ENCODE assay signal across 1 cellular context in the genomic region with DNA sequence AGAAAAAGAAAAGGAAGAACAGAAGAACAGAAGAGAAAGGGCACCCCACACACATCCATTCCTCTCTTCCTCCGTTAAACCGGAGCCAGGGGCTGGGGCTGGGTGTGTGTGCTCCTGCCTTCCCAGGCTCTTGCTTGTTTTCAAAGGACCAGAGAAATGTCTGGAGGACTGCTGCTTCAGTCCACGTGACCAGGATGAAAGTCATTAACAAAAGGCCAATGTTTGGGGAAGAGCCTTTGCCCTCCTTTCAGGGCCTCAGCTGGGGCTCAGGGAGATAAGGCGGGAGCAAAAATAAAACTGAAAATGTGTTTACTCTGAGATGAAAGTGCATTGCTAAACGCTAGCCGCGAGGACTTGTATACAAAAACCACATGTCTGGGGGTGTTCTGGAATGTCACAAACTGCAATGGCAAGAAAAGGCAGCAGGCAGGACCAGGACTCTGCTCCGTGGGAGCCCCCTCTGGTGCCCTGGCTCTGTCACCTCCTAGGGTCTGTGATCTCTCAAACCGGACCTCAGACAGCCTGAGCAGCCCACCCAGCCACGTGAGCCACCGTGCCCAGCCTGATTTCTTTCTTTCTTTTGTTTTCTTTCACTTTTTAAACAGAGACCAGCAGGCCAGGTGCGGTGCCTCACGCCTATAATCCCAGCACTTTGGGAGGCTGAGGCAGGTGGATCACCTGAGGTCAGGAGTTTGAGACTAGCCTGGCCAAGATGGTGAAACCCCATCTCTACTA.
A peak's percentile ranks its signal among the peaks of the same experiment; 100 is the strongest.
TF ChIP-seq lines count a peak whose summit lies in the region.

No MANE protein-coding gene starts in this region.

TF ChIP-seq in IMR-90, 13 proteins besides CTCF, POLR2A, EP300 and RAD21:
- TF ChIP-seq, protein P1, sequence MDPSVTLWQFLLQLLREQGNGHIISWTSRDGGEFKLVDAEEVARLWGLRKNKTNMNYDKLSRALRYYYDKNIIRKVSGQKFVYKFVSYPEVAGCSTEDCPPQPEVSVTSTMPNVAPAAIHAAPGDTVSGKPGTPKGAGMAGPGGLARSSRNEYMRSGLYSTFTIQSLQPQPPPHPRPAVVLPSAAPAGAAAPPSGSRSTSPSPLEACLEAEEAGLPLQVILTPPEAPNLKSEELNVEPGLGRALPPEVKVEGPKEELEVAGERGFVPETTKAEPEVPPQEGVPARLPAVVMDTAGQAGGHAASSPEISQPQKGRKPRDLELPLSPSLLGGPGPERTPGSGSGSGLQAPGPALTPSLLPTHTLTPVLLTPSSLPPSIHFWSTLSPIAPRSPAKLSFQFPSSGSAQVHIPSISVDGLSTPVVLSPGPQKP (IDR thresholded peaks at IDR 0.05; ENCODE audit: borderline replicate concordance, low read depth, low read length): no peak
- TF ChIP-seq CHD1 (IDR thresholded peaks at IDR 0.05; ENCODE audit: low read depth, low read length) (no peak), MXI1 (IDR thresholded peaks at IDR 0.05; ENCODE audit: borderline replicate concordance, low read depth, low read length) (peak; percentile 84), BHLHE40 (IDR thresholded peaks at IDR 0.05; ENCODE audit: low read depth, low read length) (peak; percentile 63), CEBPB (IDR thresholded peaks at IDR 0.05; ENCODE audit: low read depth, low read length) (peak; percentile 93), RCOR1 (IDR thresholded peaks at IDR 0.05; ENCODE audit: insufficient replicate concordance, low read length) (peak; percentile 37)
- TF ChIP-seq, protein P2, sequence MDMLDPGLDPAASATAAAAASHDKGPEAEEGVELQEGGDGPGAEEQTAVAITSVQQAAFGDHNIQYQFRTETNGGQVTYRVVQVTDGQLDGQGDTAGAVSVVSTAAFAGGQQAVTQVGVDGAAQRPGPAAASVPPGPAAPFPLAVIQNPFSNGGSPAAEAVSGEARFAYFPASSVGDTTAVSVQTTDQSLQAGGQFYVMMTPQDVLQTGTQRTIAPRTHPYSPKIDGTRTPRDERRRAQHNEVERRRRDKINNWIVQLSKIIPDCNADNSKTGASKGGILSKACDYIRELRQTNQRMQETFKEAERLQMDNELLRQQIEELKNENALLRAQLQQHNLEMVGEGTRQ (IDR thresholded peaks at IDR 0.05; ENCODE audit: low read depth, low read length): peak; percentile 86
